In genomic region chr19:45344621-45345505, GRCh38 we compare ENCODE assay signal across 22 cellular contexts. TPM values are rescaled to one million over a fixed set of nuclear protein-coding genes. Genes with fewer than 3 reads are reported as not detected.
"Had no signal": no experiment of that assay in that cellular context is flagged by ENCODE, and none has a peak within 500 bp of the region (broad histone marks: within the 10 kb centered on the region; RNA-seq: fewer than 3 reads in every experiment).

No MANE protein-coding gene starts in this region.

- DNase-seq: activated CD4-positive, alpha-beta T cell treated with anti-CD3 and anti-CD28 coated beads, Interleukin-2, amount 10 ng/mL, durations not matched to agents 7 days and 5 days; activated CD8-positive, alpha-beta T cell treated with anti-CD3 and anti-CD28 coated beads, Interleukin-2, amount 10 ng/mL, durations not matched to agents 7 days and 5 days; activated effector memory CD4-positive, alpha-beta T cell treated with anti-CD3 and anti-CD28 coated beads, Interleukin-2, amount 50 U/mL, for 16 hours; activated T-cell treated with anti-CD3 and anti-CD28 coated beads, Interleukin-2, amount 50 U/mL, for 4 hours; adrenal gland; effector CD4-positive, alpha-beta T cell; foreskin fibroblast; left colon; lower lobe of right lung; nephron progenitor cell; occipital lobe; transverse colon had no signal

- FAIRE-seq: astrocyte, islet of Langerhans had no signal

- H3K4me1 ChIP-seq: breast epithelium, lower lobe of right lung had no signal

- H3K36me3 Mint-ChIP-seq: activated naive CD4-positive, alpha-beta T cell treated with anti-CD3 and anti-CD28 coated beads, Interleukin-2, amount 50 U/mL, for 72 hours had no signal

- H3K36me3 ChIP-seq: adrenal gland, breast epithelium, lower lobe of right lung, transverse colon had no signal

- H3K4me3 Mint-ChIP-seq: activated CD4-positive, alpha-beta T cell treated with anti-CD3 and anti-CD28 coated beads, Interleukin-2, amount 10 ng/mL, durations not matched to agents 7 days and 5 days; activated CD8-positive, alpha-beta T cell treated with anti-CD3 and anti-CD28 coated beads, Interleukin-2, amount 10 ng/mL, durations not matched to agents 7 days and 5 days; activated T-cell treated with anti-CD3 and anti-CD28 coated beads, Interleukin-2, amount 50 U/mL, for 4 hours; mesothelial cell of epicardium; nephron progenitor cell; stimulated activated naive CD8-positive, alpha-beta T cell treated with anti-CD3 and anti-CD28 coated beads, Interleukin-15, Interleukin-2, amounts not matched to agents 100 ng/mL and 50 ng/mL, for 24 hours; T-helper 1 cell treated with Interleukin-12 subunit alpha and Interleukin-12 subunit beta and Interleukin-4 antibody, amounts not matched to agents 30 μg/mL and 1 μg/mL, for 36 hours had no signal

- H3K4me2 ChIP-seq: hepatocyte had no signal

- H2AFZ ChIP-seq: hepatocyte had no signal

- H3K9me3 Mint-ChIP-seq: activated CD4-positive, alpha-beta T cell treated with anti-CD3 and anti-CD28 coated beads, Interleukin-2, amount 10 ng/mL, durations not matched to agents 7 days and 5 days; activated naive CD4-positive, alpha-beta T cell treated with anti-CD3 and anti-CD28 coated beads, Interleukin-2, amount 50 U/mL, for 72 hours; activated T-cell treated with anti-CD3 and anti-CD28 coated beads, Interleukin-2, amount 50 U/mL, for 4 hours; mesothelial cell of epicardium; nephron progenitor cell; stimulated activated naive CD8-positive, alpha-beta T cell treated with anti-CD3 and anti-CD28 coated beads, Interleukin-15, Interleukin-2, amounts not matched to agents 100 ng/mL and 50 ng/mL, for 24 hours; T-helper 1 cell treated with Interleukin-12 subunit alpha and Interleukin-12 subunit beta and Interleukin-4 antibody, amounts not matched to agents 30 μg/mL and 1 μg/mL, for 36 hours had no signal

- H3K9me3 ChIP-seq: adrenal gland, breast epithelium, lower lobe of right lung, transverse colon had no signal

- ATAC-seq: activated CD4-positive, CD25-positive, alpha-beta regulatory T cell treated with anti-CD3 and anti-CD28 coated beads, Interleukin-2, amount 50 U/mL, for 24 hours; activated CD8-positive, alpha-beta T cell treated with anti-CD3 and anti-CD28 coated beads, Interleukin-2, amount 10 ng/mL, durations not matched to agents 7 days and 5 days; activated naive CD4-positive, alpha-beta T cell treated with anti-CD3 and anti-CD28 coated beads, Interleukin-2, amount 50 U/mL, for 72 hours; activated T-cell treated with anti-CD3 and anti-CD28 coated beads, Interleukin-2, amount 50 U/mL, for 4 hours; left colon; lower lobe of right lung had no signal

- H3K4me3 ChIP-seq: adrenal gland, breast epithelium, hepatocyte, lower lobe of right lung, transverse colon had no signal

- H3K79me2 ChIP-seq: hepatocyte had no signal

- H3K27ac ChIP-seq: adrenal gland, breast epithelium, hepatocyte, lower lobe of right lung, transverse colon had no signal

- H3K27ac Mint-ChIP-seq: activated CD4-positive, alpha-beta T cell treated with anti-CD3 and anti-CD28 coated beads, Interleukin-2, amount 10 ng/mL, durations not matched to agents 7 days and 5 days; activated CD8-positive, alpha-beta T cell treated with anti-CD3 and anti-CD28 coated beads, Interleukin-2, amount 10 ng/mL, durations not matched to agents 7 days and 5 days; activated naive CD4-positive, alpha-beta T cell treated with anti-CD3 and anti-CD28 coated beads, Interleukin-2, amount 50 U/mL, for 72 hours; mesothelial cell of epicardium; nephron progenitor cell; progenitor cell of endocrine pancreas; stimulated activated naive CD8-positive, alpha-beta T cell treated with anti-CD3 and anti-CD28 coated beads, Interleukin-15, Interleukin-2, amounts not matched to agents 100 ng/mL and 50 ng/mL, for 24 hours; T-helper 1 cell treated with Interleukin-12 subunit alpha and Interleukin-12 subunit beta and Interleukin-4 antibody, amounts not matched to agents 30 μg/mL and 1 μg/mL, for 36 hours had no signal

RNA-seq across cellular contexts. Expression of gene KLC3, which starts 4.3 kb away (rescaled TPM):
- total RNA-seq: activated CD4-positive, alpha-beta T cell treated with anti-CD3 and anti-CD28 coated beads, Interleukin-2, amount 10 ng/mL, durations not matched to agents 7 days and 5 days; activated CD8-positive, alpha-beta T cell treated with anti-CD3 and anti-CD28 coated beads, Interleukin-2, amount 10 ng/mL, durations not matched to agents 7 days and 5 days; activated T-cell treated with anti-CD3 and anti-CD28 coated beads, Interleukin-2, amount 50 U/mL, for 4 hours; left colon; transverse colon had no signal

RNA-seq across cellular contexts. Expression of gene CKM, which starts 22.2 kb away (rescaled TPM):
- total RNA-seq: activated CD4-positive, alpha-beta T cell treated with anti-CD3 and anti-CD28 coated beads, Interleukin-2, amount 10 ng/mL, durations not matched to agents 7 days and 5 days; activated CD8-positive, alpha-beta T cell treated with anti-CD3 and anti-CD28 coated beads, Interleukin-2, amount 10 ng/mL, durations not matched to agents 7 days and 5 days; activated naive CD4-positive, alpha-beta T cell treated with anti-CD3 and anti-CD28 coated beads, Interleukin-2, amount 50 U/mL, for 72 hours; activated T-cell treated with anti-CD3 and anti-CD28 coated beads, Interleukin-2, amount 50 U/mL, for 4 hours; astrocyte; breast epithelium; mesothelial cell of epicardium; progenitor cell of endocrine pancreas had no signal
